ENCODE assay signal across 17 cellular contexts in the genomic region with DNA sequence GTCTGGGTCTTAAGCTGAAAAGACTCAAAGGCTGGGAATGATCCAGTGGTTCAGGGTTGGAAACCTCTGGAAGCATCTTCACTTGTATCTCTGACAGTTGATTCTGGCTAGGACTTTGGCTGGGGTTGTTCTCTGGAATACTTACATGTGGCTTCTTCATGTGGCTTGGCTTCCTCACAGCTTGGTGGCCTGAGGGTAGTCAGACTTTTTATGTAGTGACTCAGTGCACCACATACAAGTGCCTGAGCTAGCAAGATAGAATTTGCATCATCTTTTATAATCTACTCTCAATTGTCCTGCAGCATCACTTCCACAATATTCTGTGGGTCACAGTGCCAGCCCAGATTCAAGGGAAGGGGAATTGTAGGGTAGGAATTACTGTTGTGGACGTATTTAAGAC. TPM values are rescaled to one million over a fixed set of nuclear protein-coding genes. Genes with fewer than 3 reads are reported as not detected.
DNase-seq lines count a peak whose midpoint lies in the region; FAIRE-seq and TF ChIP-seq lines count a peak whose summit lies in the region.
"Had no signal": no experiment of that assay in that cellular context is flagged by ENCODE, and none has a peak within 500 bp of the region (broad histone marks: within the 10 kb centered on the region; RNA-seq: fewer than 3 reads in every experiment).

No MANE protein-coding gene starts in this region.

- no peaks in the 10 kb centered on the region for H3K36me3 Mint-ChIP-seq in astrocyte (ENCODE audit: low read depth, unreplicated experiment)
- peaks cover 2% of the 10 kb centered on the region in 2 donors for H3K36me3 Mint-ChIP-seq in CD14-positive monocyte

- peak; percentile 92 for DNase-seq in AG10803 (ENCODE audit: low read depth)
- DNase-seq in HTR-8/SVneo (ENCODE audit: insufficient read length, low spot score) = no peak
- DNase-seq in astrocyte (ENCODE audit: low read depth) = peak; percentile 75
- peak; percentile 24 for DNase-seq in glomerular visceral epithelial cell (ENCODE audit: extremely low spot score)
- no peak for DNase-seq in NCI-H2029 (lab: John Stamatoyannopoulos, UW)
- no peak for DNase-seq in DMS79 treated with DMSO at 0.1 percent for 48 hours (lab: John Stamatoyannopoulos, UW)
- DNase-seq in CD14-positive monocyte (ENCODE audit: low spot score) = no peak
- DNase-seq in activated gamma-delta T cell treated with Interleukin-2 at 50 U/mL for 16 hours = no peak
- DNase-seq: activated CD4-positive, alpha-beta T cell treated with anti-CD3 and anti-CD28 coated beads for 4 hours; AML-193; body of pancreas; GOT3; Karpas-422; NCI-H187; RPMI8226; small intestine; T-helper 2 cell had no signal

- no peaks in the 10 kb centered on the region for H3K4me1 ChIP-seq in astrocyte (ENCODE audit: insufficient read depth, low read length)

- intact Hi-C loops in CD14-positive monocyte (cut with micrococcal nuclease) = no loop called here

- peaks cover 15% of the 10 kb centered on the region for H3K4me1 Mint-ChIP-seq in astrocyte (ENCODE audit: low read depth, unreplicated experiment)
- peaks cover 6% of the 10 kb centered on the region for H3K4me1 Mint-ChIP-seq in CD14-positive monocyte

- H3K9me3 Mint-ChIP-seq in astrocyte (ENCODE audit: unreplicated experiment) = no peaks in the 10 kb centered on the region
- peaks cover 0 to 1% (median 0%) of the 10 kb centered on the region in 7 donors for H3K9me3 Mint-ChIP-seq in CD14-positive monocyte

- H3K4me2 ChIP-seq in astrocyte (ENCODE audit: low read length) = no peak overlapping the region

- no peaks in the 10 kb centered on the region for H3K9me3 ChIP-seq in astrocyte (ENCODE audit: insufficient read depth, low read depth, low read length)
- H3K9me3 ChIP-seq: body of pancreas had no signal

- H3K79me2 ChIP-seq in astrocyte (ENCODE audit: insufficient read depth, low read length) = peaks cover 70% of the 10 kb centered on the region

- no peaks in the 10 kb centered on the region for H3K27me3 ChIP-seq in astrocyte (ENCODE audit: insufficient read depth, low read length)
- H3K27me3 ChIP-seq: body of pancreas had no signal

- H3K36me3 ChIP-seq in astrocyte (ENCODE audit: insufficient read depth, low read length) = no peaks in the 10 kb centered on the region

- H3K4me3 ChIP-seq in AG10803 (ENCODE audit: low read length) (no peak overlapping the region), astrocyte (ENCODE audit: insufficient read depth, low read depth, low read length) (no peak overlapping the region)
- H3K4me3 ChIP-seq: body of pancreas had no signal

- no peak overlapping the region for H3K27ac Mint-ChIP-seq in astrocyte (ENCODE audit: unreplicated experiment)
- H3K27ac Mint-ChIP-seq in CD14-positive monocyte = no peak overlapping the region

- H2AFZ ChIP-seq in astrocyte (ENCODE audit: low read depth, low read length) = no peak overlapping the region

- peaks cover 53% of the 10 kb centered on the region for H4K20me1 ChIP-seq in astrocyte (ENCODE audit: insufficient read depth, low read length)

- H3K27me3 Mint-ChIP-seq in astrocyte (ENCODE audit: low read depth, unreplicated experiment) (no peaks in the 10 kb centered on the region), CD14-positive monocyte (ENCODE audit: low read depth in 3 of 3) (no peaks in the 10 kb centered on the region)

- H3K27ac ChIP-seq in astrocyte (ENCODE audit: low read depth, low read length) = no peak overlapping the region
- H3K27ac ChIP-seq: body of pancreas had no signal

- FAIRE-seq in HTR-8/SVneo (lab: Jason Lieb, UNC) = peak; percentile 36
- peak; percentile 58 for FAIRE-seq in astrocyte (lab: Jason Lieb, UNC)
- FAIRE-seq: small intestine had no signal

- no peak for TF ChIP-seq CTCF in AG10803 (conservative IDR thresholded peaks at IDR 0.05; ENCODE audit: low read length)
- no peak for TF ChIP-seq CTCF in astrocyte (IDR thresholded peaks at IDR 0.05; ENCODE audit: insufficient read depth, low read depth, low read length)
- no peak for TF ChIP-seq CTCF in CD14-positive monocyte (IDR thresholded peaks at IDR 0.05)

- H3K4me3 Mint-ChIP-seq in astrocyte (ENCODE audit: unreplicated experiment) (no peak overlapping the region), CD14-positive monocyte (no peak overlapping the region)

- no peak overlapping the region for H3K9ac ChIP-seq in astrocyte (ENCODE audit: low read length)

RNA-seq across cellular contexts. Expression of gene MTX2, which starts 12.0 kb away (rescaled TPM):
- 25.2 and 29.0 TPM in 2 replicates for total RNA-seq in astrocyte
- polyA plus RNA-seq in CD14-positive monocyte = 1 to 10 TPM; 7.6 to 9.8 TPM

Comparison
In these comparisons a context has a peak if more than half of its experiments do, and no peak if none do; other contexts are left out.
1. DNase-seq: peak in AG10803 (single experiment), astrocyte (single experiment) and glomerular visceral epithelial cell (single experiment); none in HTR-8/SVneo (single experiment), NCI-H2029 (single experiment), DMS79 treated with DMSO at 0.1 percent for 48 hours (single experiment), CD14-positive monocyte (single experiment) and activated gamma-delta T cell treated with Interleukin-2 at 50 U/mL for 16 hours (single experiment).